25 cellular contexts compared by ENCODE assay signal in genomic region chr13:40017662-40018262, GRCh38.
"Had no signal": no experiment of that assay in that cellular context is flagged by ENCODE, and none has a peak within 500 bp of the region (broad histone marks: within the 10 kb centered on the region; RNA-seq: fewer than 3 reads in every experiment).

No MANE protein-coding gene starts in this region.

- H3K9me3 ChIP-seq: esophagus squamous epithelium, gastroesophageal sphincter, prostate gland, right lobe of liver, spleen, testis, tibial nerve, upper lobe of right lung, vagina had no signal

- H3K9me3 Mint-ChIP-seq: nephron; stimulated activated memory B cell treated with anti-CD40 and anti-IgM and Interleukin-4, amounts not matched to agents 10 μg/mL and 1 μg/mL and 100 μg/mL, for 72 hours; stimulated activated naive CD8-positive, alpha-beta T cell treated with anti-CD3 and anti-CD28 coated beads, Interleukin-15, Interleukin-2, amounts not matched to agents 100 ng/mL and 50 ng/mL, for 24 hours had no signal

- H3K79me2 ChIP-seq: parathyroid adenoma had no signal

- H3K27ac Mint-ChIP-seq: naive B cell; stimulated activated memory B cell treated with anti-CD40 and anti-IgM and Interleukin-4, amounts not matched to agents 10 μg/mL and 1 μg/mL and 100 μg/mL, for 72 hours; stimulated activated naive CD8-positive, alpha-beta T cell treated with anti-CD3 and anti-CD28 coated beads, Interleukin-15, Interleukin-2, amounts not matched to agents 100 ng/mL and 50 ng/mL, for 24 hours had no signal

- DNase-seq: effector memory CD4-positive, alpha-beta T cell; esophagus squamous epithelium; foreskin fibroblast; glutamatergic neuron; kidney; left cardiac atrium; left ventricle myocardium superior; mesenchymal stem cell; naive B cell; right lobe of liver; spleen; stimulated activated CD4-positive, alpha-beta T cell treated with anti-CD3 and anti-CD28 coated beads, Interleukin-15, amount 100 ng/mL, for 24 hours; stimulated activated CD4-positive, alpha-beta T cell treated with anti-CD3 and anti-CD28 coated beads, Interleukin-1b, Interleukin-23, amount 100 ng/mL, for 48 hours; stimulated activated CD4-positive, alpha-beta T cell treated with anti-CD3 and anti-CD28 coated beads, Interleukin-4, amount 100 ng/mL, for 24 hours; testis; upper lobe of right lung had no signal

- H3K9ac ChIP-seq: parathyroid adenoma had no signal

- H3K27me3 ChIP-seq: esophagus squamous epithelium, gastroesophageal sphincter, right lobe of liver, spleen, testis, tibial nerve, upper lobe of right lung, vagina had no signal

- H2AFZ ChIP-seq: parathyroid adenoma had no signal

- FAIRE-seq: kidney had no signal

- ATAC-seq: gastroesophageal sphincter; left cardiac atrium; left ventricle myocardium superior; right lobe of liver; stimulated activated memory B cell treated with anti-CD40 and anti-IgM and Interleukin-4, amounts not matched to agents 10 μg/mL and 1 μg/mL and 100 μg/mL, for 72 hours; upper lobe of right lung had no signal

- H3K4me1 Mint-ChIP-seq: nephron; stimulated activated memory B cell treated with anti-CD40 and anti-IgM and Interleukin-4, amounts not matched to agents 10 μg/mL and 1 μg/mL and 100 μg/mL, for 72 hours had no signal

- H3K4me3 ChIP-seq: esophagus squamous epithelium, gastroesophageal sphincter, lung, prostate gland, right lobe of liver, spleen, testis, tibial nerve, upper lobe of right lung, vagina had no signal

- H3K36me3 Mint-ChIP-seq: naive B cell; stimulated activated memory B cell treated with anti-CD40 and anti-IgM and Interleukin-4, amounts not matched to agents 10 μg/mL and 1 μg/mL and 100 μg/mL, for 72 hours had no signal

- H3K4me3 Mint-ChIP-seq: naive B cell; nephron; stimulated activated memory B cell treated with anti-CD40 and anti-IgM and Interleukin-4, amounts not matched to agents 10 μg/mL and 1 μg/mL and 100 μg/mL, for 72 hours; stimulated activated naive CD8-positive, alpha-beta T cell treated with anti-CD3 and anti-CD28 coated beads, Interleukin-15, Interleukin-2, amounts not matched to agents 100 ng/mL and 50 ng/mL, for 24 hours had no signal

- H3K27me3 Mint-ChIP-seq: naive B cell had no signal

- H3K4me1 ChIP-seq: parathyroid adenoma, prostate gland, right lobe of liver, spleen, testis, upper lobe of right lung, vagina had no signal

- H3K36me3 ChIP-seq: esophagus squamous epithelium, gastroesophageal sphincter, prostate gland, right lobe of liver, spleen, tibial nerve, upper lobe of right lung, vagina had no signal

- H3K27ac ChIP-seq: esophagus squamous epithelium, gastroesophageal sphincter, parathyroid adenoma, prostate gland, right lobe of liver, spleen, testis, tibial nerve, upper lobe of right lung, vagina had no signal
